25 cellular contexts compared by ENCODE assay signal in genomic region chr4:156335721-156336120, GRCh38.
"Had no signal": no experiment of that assay in that cellular context is flagged by ENCODE, and none has a peak within 500 bp of the region (broad histone marks: within the 10 kb centered on the region; RNA-seq: fewer than 3 reads in every experiment).

No MANE protein-coding gene starts in this region.

- H3K27me3 Mint-ChIP-seq: dendritic cell treated with granulocyte-macrophage colony-stimulating factor and Interleukin-4, amounts not matched to agents 40 ng/mL and 50 ng/mL, for 4 days; memory B cell; naive thymus-derived CD4-positive, alpha-beta T cell had no signal

- ATAC-seq: gastrocnemius medialis; left lobe of liver; naive thymus-derived CD4-positive, alpha-beta T cell; sciatic nerve; stimulated activated effector memory CD8-positive, alpha-beta T cell treated with anti-CD3 and anti-CD28 coated beads, Interleukin-12 subunit alpha, Interleukin-12 subunit beta, amount 100 ng/mL, for 72 hours had no signal

- DNase-seq: effector CD8-positive, alpha-beta T cell; foreskin fibroblast; gastrocnemius medialis; head of caudate nucleus; kidney; midbrain; naive thymus-derived CD4-positive, alpha-beta T cell; stimulated activated CD4-positive, alpha-beta T cell treated with anti-CD3 and anti-CD28 coated beads, Interleukin-2, amount 100 ng/mL, for 24 hours; stimulated activated CD4-positive, alpha-beta T cell treated with anti-CD3 and anti-CD28 coated beads, Interleukin-4, amount 100 ng/mL, for 24 hours; stimulated activated naive CD4-positive, alpha-beta T cell treated with Interleukin-2 at 50 U/mL for 16 hours; stomach; thyroid gland; trophoblast cell had no signal

- H3K9me3 ChIP-seq: esophagus muscularis mucosa, gastrocnemius medialis, prostate gland, right atrium auricular region, stomach, thyroid gland, vagina had no signal

- H3K27ac Mint-ChIP-seq: dendritic cell treated with granulocyte-macrophage colony-stimulating factor and Interleukin-4, amounts not matched to agents 40 ng/mL and 50 ng/mL, for 4 days; memory B cell; naive thymus-derived CD4-positive, alpha-beta T cell; nephron; neural progenitor cell; stimulated activated effector memory CD8-positive, alpha-beta T cell treated with anti-CD3 and anti-CD28 coated beads, Interleukin-12 subunit alpha, Interleukin-12 subunit beta, amount 100 ng/mL, for 72 hours had no signal

- H3K36me3 ChIP-seq: esophagus muscularis mucosa, gastrocnemius medialis, neural progenitor cell, prostate gland, right atrium auricular region, stomach, thyroid gland, vagina had no signal

- H3K4me1 Mint-ChIP-seq: memory B cell; naive thymus-derived CD4-positive, alpha-beta T cell; nephron; neural progenitor cell; stimulated activated effector memory CD8-positive, alpha-beta T cell treated with anti-CD3 and anti-CD28 coated beads, Interleukin-12 subunit alpha, Interleukin-12 subunit beta, amount 100 ng/mL, for 72 hours had no signal

- H3K27ac ChIP-seq: esophagus muscularis mucosa, gastrocnemius medialis, neural progenitor cell, prostate gland, right atrium auricular region, stomach, thyroid gland, vagina had no signal

- H3K4me3 ChIP-seq: esophagus muscularis mucosa, gastrocnemius medialis, lung, neural progenitor cell, prostate gland, right atrium auricular region, stomach, thyroid gland, vagina had no signal

- H3K4me1 ChIP-seq: esophagus muscularis mucosa, gastrocnemius medialis, neural progenitor cell, prostate gland, right atrium auricular region, stomach, thyroid gland, vagina had no signal

- H3K36me3 Mint-ChIP-seq: memory B cell; naive thymus-derived CD4-positive, alpha-beta T cell; neural progenitor cell; stimulated activated effector memory CD8-positive, alpha-beta T cell treated with anti-CD3 and anti-CD28 coated beads, Interleukin-12 subunit alpha, Interleukin-12 subunit beta, amount 100 ng/mL, for 72 hours had no signal

- H3K27me3 ChIP-seq: esophagus muscularis mucosa, gastrocnemius medialis, neural progenitor cell, right atrium auricular region, stomach, thyroid gland, vagina had no signal

- H3K9me3 Mint-ChIP-seq: dendritic cell treated with granulocyte-macrophage colony-stimulating factor and Interleukin-4, amounts not matched to agents 40 ng/mL and 50 ng/mL, for 4 days; neural progenitor cell had no signal

- H3K4me3 Mint-ChIP-seq: dendritic cell treated with granulocyte-macrophage colony-stimulating factor and Interleukin-4, amounts not matched to agents 40 ng/mL and 50 ng/mL, for 4 days; memory B cell; naive thymus-derived CD4-positive, alpha-beta T cell; nephron; neural progenitor cell; stimulated activated effector memory CD8-positive, alpha-beta T cell treated with anti-CD3 and anti-CD28 coated beads, Interleukin-12 subunit alpha, Interleukin-12 subunit beta, amount 100 ng/mL, for 72 hours had no signal

- H3K9ac ChIP-seq: neural progenitor cell had no signal
